In genomic region chrX:29535212-29536162, GRCh38 we compare ENCODE assay signal across 23 cellular contexts.
DNase-seq lines count a peak whose midpoint lies in the region; ATAC-seq and TF ChIP-seq lines count a peak whose summit lies in the region.
"Had no signal": no experiment of that assay in that cellular context is flagged by ENCODE, and none has a peak within 500 bp of the region (broad histone marks: within the 10 kb centered on the region; RNA-seq: fewer than 3 reads in every experiment).

No MANE protein-coding gene starts in this region.

- no peak overlapping the region for H3K4me3 ChIP-seq in breast epithelium
- no peak overlapping the region for H3K4me3 ChIP-seq in fibroblast of the aortic adventitia (ENCODE audit: low read depth, low read length)
- no peak overlapping the region for H3K4me3 ChIP-seq in prostate gland
- H3K4me3 ChIP-seq: body of pancreas, HAP-1, heart left ventricle, psoas muscle had no signal

- no peaks in the 10 kb centered on the region for H3K9me3 Mint-ChIP-seq in MCF 10A (ENCODE audit: unreplicated experiment)
- H3K9me3 Mint-ChIP-seq: stimulated activated naive CD8-positive, alpha-beta T cell treated with anti-CD3 and anti-CD28 coated beads, Interleukin-15, Interleukin-2, amounts not matched to agents 100 ng/mL and 50 ng/mL, for 24 hours; type B pancreatic cell had no signal

- 11% methylated on average over 1 of the region's 1 CpG for WGBS in prostate gland

- H3K4me1 ChIP-seq in breast epithelium = no peaks in the 10 kb centered on the region
- H3K4me1 ChIP-seq in prostate gland (replicated peaks) = no peaks in the 10 kb centered on the region
- H3K4me1 ChIP-seq: body of pancreas, heart left ventricle, psoas muscle had no signal

- no peaks in the 10 kb centered on the region for H3K9me3 ChIP-seq in breast epithelium
- no peaks in the 10 kb centered on the region for H3K9me3 ChIP-seq in prostate gland
- H3K9me3 ChIP-seq: body of pancreas, HAP-1, heart left ventricle, psoas muscle had no signal

- H3K36me3 Mint-ChIP-seq in MCF 10A (ENCODE audit: insufficient read depth, unreplicated experiment) = no peaks in the 10 kb centered on the region
- H3K36me3 Mint-ChIP-seq: natural killer cell treated with Interleukin-12 subunit alpha and Interleukin-12 subunit beta and Interleukin-15 and Interleukin-18, amount 100 ng/mL, for 72 hours; type B pancreatic cell had no signal

- intact Hi-C loops in MCF 10A (cut with micrococcal nuclease) (no loop called here), breast epithelium (cut with DNase I; ENCODE audit: low total_unique reads) (no loop called here), prostate gland (cut with DNase I) (no loop called here)

- ATAC-seq in HG02973 (IDR thresholded peaks at IDR 0.05; ENCODE audit: unreplicated experiment) (no peak), GM21526 (IDR thresholded peaks at IDR 0.05; ENCODE audit: low FRiP score, unreplicated experiment) (no peak), HG03025 (IDR thresholded peaks at IDR 0.05; ENCODE audit: low FRiP score, unreplicated experiment) (no peak)
- ATAC-seq: body of pancreas; heart left ventricle; natural killer cell treated with Interleukin-12 subunit alpha and Interleukin-12 subunit beta and Interleukin-15 and Interleukin-18, amount 100 ng/mL, for 72 hours; psoas muscle had no signal

- H3K4me1 Mint-ChIP-seq in MCF 10A (ENCODE audit: insufficient read depth, unreplicated experiment) = peaks cover 6% of the 10 kb centered on the region

- DNase-seq in MCF 10A (ENCODE audit: unreplicated experiment) (peak; percentile 27), breast epithelium (ENCODE audit: low spot score in 2 of 2) (no peak), fibroblast of the aortic adventitia (ENCODE audit: low read depth) (peak; percentile 28), prostate gland (ENCODE audit: low spot score) (no peak)
- DNase-seq: 8988T; activated CD4-positive, alpha-beta T cell treated with anti-CD3 and anti-CD28 coated beads for 48 hours; activated CD8-positive, alpha-beta memory T cell treated with anti-CD3 and anti-CD28 coated beads, Interleukin-2, amount 50 U/mL, for 4 hours; activated gamma-delta T cell treated with Interleukin-2 at 50 U/mL for 16 hours; body of pancreas; DND-41; heart left ventricle; NCI-H2081 treated with DMSO at 0.1 percent for 48 hours; NCI-H524 treated with DMSO at 0.1 percent for 48 hours; psoas muscle; stimulated activated CD4-positive, alpha-beta T cell treated with anti-CD3 and anti-CD28 coated beads, Interleukin-12 subunit alpha, Interleukin-12 subunit beta, amount 100 ng/mL, for 4 hours had no signal

- no peak overlapping the region for H3K27ac ChIP-seq in breast epithelium
- peak overlapping the region; percentile 86 for H3K27ac ChIP-seq in VCaP
- H3K27ac ChIP-seq in prostate gland = no peak overlapping the region
- H3K27ac ChIP-seq: body of pancreas, heart left ventricle, psoas muscle had no signal

- H3K27me3 ChIP-seq in breast epithelium (peaks cover 0 to 5% of the 10 kb centered on the region in 2 donors), prostate gland (replicated peaks; ENCODE audit: insufficient read depth) (no peaks in the 10 kb centered on the region)
- H3K27me3 ChIP-seq: body of pancreas, heart left ventricle had no signal

- CTCF ChIA-PET in MCF 10A (lab: Yijun Ruan, JAX) = no interaction called here

- no peak overlapping the region for H3K4me3 Mint-ChIP-seq in MCF 10A (ENCODE audit: unreplicated experiment)
- H3K4me3 Mint-ChIP-seq: natural killer cell treated with Interleukin-12 subunit alpha and Interleukin-12 subunit beta and Interleukin-15 and Interleukin-18, amount 100 ng/mL, for 72 hours; stimulated activated naive CD8-positive, alpha-beta T cell treated with anti-CD3 and anti-CD28 coated beads, Interleukin-15, Interleukin-2, amounts not matched to agents 100 ng/mL and 50 ng/mL, for 24 hours; type B pancreatic cell had no signal

- TF ChIP-seq CTCF in MCF 10A (IDR thresholded peaks at IDR 0.05; ENCODE audit: unreplicated experiment) = no peak
- no peak for TF ChIP-seq CTCF in breast epithelium (IDR thresholded peaks at IDR 0.05)
- TF ChIP-seq CTCF in VCaP (conservative IDR thresholded peaks at IDR 0.05) = no peak
- no peak for TF ChIP-seq CTCF in fibroblast of the aortic adventitia (IDR thresholded peaks at IDR 0.05; ENCODE audit: insufficient read depth, low read length)
- no peak for TF ChIP-seq CTCF in prostate gland (IDR thresholded peaks at IDR 0.05)

- TF ChIP-seq POLR2A in breast epithelium (IDR thresholded peaks at IDR 0.05) = no peak
- TF ChIP-seq POLR2A in prostate gland (IDR thresholded peaks at IDR 0.05) = no peak

- no peaks in the 10 kb centered on the region for H3K36me3 ChIP-seq in breast epithelium
- no peaks in the 10 kb centered on the region for H3K36me3 ChIP-seq in prostate gland
- H3K36me3 ChIP-seq: HAP-1, heart left ventricle had no signal

- H3K27me3 Mint-ChIP-seq in MCF 10A (ENCODE audit: insufficient read depth, unreplicated experiment) = peaks cover 40% of the 10 kb centered on the region
- H3K27me3 Mint-ChIP-seq: natural killer cell treated with Interleukin-12 subunit alpha and Interleukin-12 subunit beta and Interleukin-15 and Interleukin-18, amount 100 ng/mL, for 72 hours; stimulated activated naive CD8-positive, alpha-beta T cell treated with anti-CD3 and anti-CD28 coated beads, Interleukin-15, Interleukin-2, amounts not matched to agents 100 ng/mL and 50 ng/mL, for 24 hours; type B pancreatic cell had no signal

- POLR2A ChIA-PET in MCF 10A (lab: Yijun Ruan, JAX) = no interaction called here

- no peak overlapping the region for H3K27ac Mint-ChIP-seq in MCF 10A (ENCODE audit: low read depth, unreplicated experiment)
- H3K27ac Mint-ChIP-seq: natural killer cell treated with Interleukin-12 subunit alpha and Interleukin-12 subunit beta and Interleukin-15 and Interleukin-18, amount 100 ng/mL, for 72 hours; stimulated activated naive CD8-positive, alpha-beta T cell treated with anti-CD3 and anti-CD28 coated beads, Interleukin-15, Interleukin-2, amounts not matched to agents 100 ng/mL and 50 ng/mL, for 24 hours; type B pancreatic cell had no signal

- BruUV-seq in MCF 10A (replicated peaks; lab: Mats Ljungman, UMichigan) = no TSS peak

Comparison
In these comparisons a context has a peak if more than half of its experiments do, and no peak if none do; other contexts are left out.
1. DNase-seq: peak in MCF 10A (single experiment) and fibroblast of the aortic adventitia (single experiment); none in breast epithelium (0 of 2) and prostate gland (single experiment).